ENCODE assay signal across 9 cellular contexts in the genomic region with DNA sequence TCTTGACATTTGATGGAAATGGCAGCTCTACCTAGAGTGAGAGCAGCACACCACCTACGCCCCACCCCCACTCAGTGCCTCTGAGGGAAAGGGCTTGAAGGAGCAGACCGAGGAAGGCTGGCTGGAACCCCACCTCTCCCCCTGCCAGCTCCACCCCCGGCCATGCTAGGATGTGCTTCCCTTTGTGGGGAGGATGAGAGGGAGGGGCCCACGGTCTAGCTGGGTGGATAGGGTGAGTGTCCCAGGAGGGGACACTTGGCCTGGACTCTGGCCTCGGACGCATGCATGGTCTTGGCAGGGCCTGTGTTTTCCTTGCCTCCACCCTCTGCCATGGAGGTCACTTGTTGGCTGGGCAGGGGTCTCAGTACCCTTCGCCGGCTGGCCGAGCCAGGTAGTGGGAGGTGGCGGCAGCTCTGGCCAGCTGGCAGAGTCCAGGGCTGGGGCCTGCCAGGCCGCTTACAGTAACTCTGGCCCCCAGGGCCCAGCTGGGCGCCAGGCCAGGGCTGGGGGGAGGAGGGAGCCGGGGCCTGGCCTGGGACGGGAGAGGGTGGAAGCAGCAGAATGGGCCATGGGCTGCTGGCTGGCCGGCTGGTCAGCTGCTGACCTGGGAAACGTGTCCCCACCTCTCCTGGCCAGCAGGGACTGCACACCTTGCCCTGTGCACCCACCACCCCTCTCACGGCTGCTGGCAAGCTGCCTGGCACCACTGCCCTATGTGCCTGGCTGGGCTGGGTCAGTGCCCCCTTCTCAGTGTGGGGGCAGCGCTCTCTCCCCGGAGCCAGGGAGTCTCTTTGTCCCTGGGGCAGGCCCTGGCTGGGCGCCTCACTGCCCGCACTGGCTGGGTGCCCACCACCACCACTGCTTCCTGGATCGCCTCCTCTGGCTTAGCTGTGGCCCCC. TPM values are rescaled to one million over a fixed set of nuclear protein-coding genes. Genes with fewer than 3 reads are reported as not detected.
DNase-seq lines count a peak whose midpoint lies in the region; ATAC-seq and TF ChIP-seq lines count a peak whose summit lies in the region.
"Had no signal": no experiment of that assay in that cellular context is flagged by ENCODE, and none has a peak within 500 bp of the region (broad histone marks: within the 10 kb centered on the region; RNA-seq: fewer than 3 reads in every experiment).

No MANE protein-coding gene starts in this region.

- ATAC-seq in T-cell (replicated peaks in 1 of 4) = peak in 1 of 4 experiments; percentile 8
- ATAC-seq in HG03175 (IDR thresholded peaks at IDR 0.05; ENCODE audit: unreplicated experiment) = no peak

- H3K9me3 Mint-ChIP-seq in T-cell = no peaks in the 10 kb centered on the region
- no peaks in the 10 kb centered on the region for H3K9me3 Mint-ChIP-seq in nephron progenitor cell

- CTCF ChIA-PET in T-cell (lab: Charles Lee) = no interaction called here

- H3K27ac Mint-ChIP-seq in T-cell (peak overlapping the region; percentile 83 to 99), nephron progenitor cell (no peak overlapping the region)

- H3K4me1 Mint-ChIP-seq in T-cell (peaks cover 74 to 83% (median 82%) of the 10 kb centered on the region in 3 donors), nephron progenitor cell (peaks cover 69% of the 10 kb centered on the region)

- H3K4me3 ChIP-seq in fibroblast of villous mesenchyme (ENCODE audit: low read depth, low read length) = no peak overlapping the region

- H3K4me3 Mint-ChIP-seq in T-cell = peak overlapping the region in 2 of 3 donors; percentile 15 to 62
- H3K4me3 Mint-ChIP-seq in nephron progenitor cell = no peak overlapping the region

- DNase-seq in DMS153 treated with DMSO at 0.1 percent for 48 hours (lab: John Stamatoyannopoulos, UW; ENCODE audit: unreplicated experiment) (peak; percentile 39), T-cell (no peak), fibroblast of villous mesenchyme (ENCODE audit: low read depth) (peak; percentile 52), pons (ENCODE audit: low spot score) (peak; percentile 73), GOT3 (lab: John Stamatoyannopoulos, UW) (no peak), iPS-NIHi7 (ENCODE audit: extremely low spot score) (no peak), nephron progenitor cell (no peak)

- H3K36me3 Mint-ChIP-seq in T-cell (peaks cover 22% of the 10 kb centered on the region), nephron progenitor cell (ENCODE audit: low read depth) (peaks cover 34% of the 10 kb centered on the region)

- H3K27me3 Mint-ChIP-seq in T-cell (no peaks in the 10 kb centered on the region), nephron progenitor cell (ENCODE audit: low read depth, poor library complexity) (no peaks in the 10 kb centered on the region)

- POLR2A ChIA-PET in T-cell (lab: Charles Lee) = interaction anchor here in 1 of 2 donors (1.5 kb wide), 1 partner anchor 13 kb away, joined by 3 read pairs; no protein-coding TSS in a partner anchor

- TF ChIP-seq CTCF in fibroblast of villous mesenchyme (IDR thresholded peaks at IDR 0.05; ENCODE audit: insufficient read depth, low read depth, low read length) (no peak), nephron progenitor cell (IDR thresholded peaks at IDR 0.05) (no peak)

RNA-seq across cellular contexts. Expression of a gene that starts 23.0 kb away (rescaled TPM):
- total RNA-seq in T-cell (10 to 100 TPM; 46.8 to 90.7 (median 69.1) TPM), fibroblast of villous mesenchyme (20.3 and 23.5 TPM in 2 replicates)

RNA-seq across cellular contexts. Expression of a gene that starts 32.5 kb away (rescaled TPM):
- total RNA-seq in T-cell (not detected), fibroblast of villous mesenchyme (2.2 and 2.9 TPM in 2 replicates)
- total RNA-seq: epithelial cell of proximal tubule had no signal

RNA-seq across cellular contexts. Expression of a gene that starts 44.3 kb away (rescaled TPM):
- total RNA-seq in T-cell (1 to 10 TPM; 1.3 to 3.2 (median 2.1) TPM), fibroblast of villous mesenchyme (19.0 and 28.5 TPM in 2 replicates)

Comparison
In these comparisons a context has a peak if more than half of its experiments do, and no peak if none do; other contexts are left out.
1. DNase-seq: peak in DMS153 treated with DMSO at 0.1 percent for 48 hours (single experiment), fibroblast of villous mesenchyme (single experiment) and pons (single experiment); none in T-cell (0 of 34), GOT3 (single experiment), iPS-NIHi7 (single experiment) and nephron progenitor cell (single experiment).